In genomic region chrX:79415056-79415455, GRCh38 we compare ENCODE assay signal across 23 cellular contexts. TPM values are rescaled to one million over a fixed set of nuclear protein-coding genes. Genes with fewer than 3 reads are reported as not detected.
A peak's percentile ranks its signal among the peaks of the same experiment; 100 is the strongest.
DNase-seq lines count a peak whose midpoint lies in the region; ATAC-seq, FAIRE-seq and TF ChIP-seq lines count a peak whose summit lies in the region.
"Had no signal": no experiment of that assay in that cellular context is flagged by ENCODE, and none has a peak within 500 bp of the region (broad histone marks: within the 10 kb centered on the region; RNA-seq: fewer than 3 reads in every experiment).

No MANE protein-coding gene starts in this region.

- no peak for FAIRE-seq in RCC 7860 (lab: Jason Lieb, UNC)
- FAIRE-seq: A549, GM12891, GM18507 had no signal

- H3K4me1 ChIP-seq in thyroid gland = no peaks in the 10 kb centered on the region
- H3K4me1 ChIP-seq: A549 had no signal

- TF ChIP-seq POLR2A in thyroid gland (IDR thresholded peaks at IDR 0.05) = no peak

- no peak overlapping the region for H3K4me3 Mint-ChIP-seq in Calu3 (ENCODE audit: low read depth, unreplicated experiment)
- H3K4me3 Mint-ChIP-seq: CD4-positive, alpha-beta memory T cell; GM23338; H9 had no signal

- H3K4me3 ChIP-seq in epithelial cell of proximal tubule (ENCODE audit: low read depth, low read length) (no peak overlapping the region), thyroid gland (replicated peaks in 1 of 3) (no peak overlapping the region), WERI-Rb-1 (ENCODE audit: low read depth, low read length) (no peak overlapping the region)
- H3K4me3 ChIP-seq: A549, GM23338 had no signal

- peak overlapping the region; percentile 70 for H3K27ac Mint-ChIP-seq in Calu3 (ENCODE audit: unreplicated experiment)
- H3K27ac Mint-ChIP-seq: CD4-positive, alpha-beta memory T cell; GM23338; H9 had no signal

- CTCF ChIA-PET in Calu3 (lab: Charles Lee) = no interaction called here

- H3K27me3 ChIP-seq in thyroid gland = no peaks in the 10 kb centered on the region
- H3K27me3 ChIP-seq in WERI-Rb-1 (ENCODE audit: insufficient read depth, low read depth, severe bottlenecking) = peaks cover 18% of the 10 kb centered on the region

- intact Hi-C loops in Calu3 (cut with micrococcal nuclease; ENCODE audit: unreplicated experiment) (loop anchor here (10.0 kb wide), 1 partner anchor 860 kb away; no protein-coding TSS in a partner anchor), thyroid gland (cut with DNase I) (no loop called here)

- H3K9me3 ChIP-seq in thyroid gland (no peaks in the 10 kb centered on the region), WERI-Rb-1 (ENCODE audit: severe bottlenecking) (no peaks in the 10 kb centered on the region)
- H3K9me3 ChIP-seq: A549 had no signal

- no TSS peak for BruUV-seq in Calu3 (replicated peaks; lab: Mats Ljungman, UMichigan)

- WGBS in thyroid gland, 2 donors = 76 to 79% methylated on average over 2 of the region's 2 CpGs

- no peak for DNase-seq in Calu3
- peak; percentile 10 for DNase-seq in epithelial cell of proximal tubule (ENCODE audit: low read depth)
- peak; percentile 0 for DNase-seq in left kidney (ENCODE audit: low read depth, low spot score)
- no peak for DNase-seq in RCC 7860 (ENCODE audit: low spot score)
- DNase-seq in thyroid gland = no peak
- DNase-seq in WERI-Rb-1 = no peak
- DNase-seq: 8988T; C1 segment of cervical spinal cord; CD4-positive, alpha-beta memory T cell; COR-L47; DMS53; DMS79 treated with DMSO at 0.1 percent for 48 hours; GF-D8; H9 had no signal

- ATAC-seq in HG03565 (IDR thresholded peaks at IDR 0.05; ENCODE audit: unreplicated experiment) = no peak
- ATAC-seq: A549, GM23338, HCT116 had no signal

- no peaks in the 10 kb centered on the region for H3K27me3 Mint-ChIP-seq in Calu3 (ENCODE audit: unreplicated experiment)
- H3K27me3 Mint-ChIP-seq: CD4-positive, alpha-beta memory T cell had no signal

- TF ChIP-seq CTCF in 22Rv1 (IDR thresholded peaks at IDR 0.05) (no peak), Calu3 (IDR thresholded peaks at IDR 0.05; ENCODE audit: unreplicated experiment) (no peak), epithelial cell of proximal tubule (conservative IDR thresholded peaks at IDR 0.05; ENCODE audit: low read depth, low read length) (no peak), thyroid gland (IDR thresholded peaks at IDR 0.05) (no peak), WERI-Rb-1 (IDR thresholded peaks at IDR 0.05; ENCODE audit: low read depth, low read length) (no peak)

- H3K27ac ChIP-seq in 22Rv1 = peak overlapping the region; percentile 88
- no peak overlapping the region for H3K27ac ChIP-seq in thyroid gland
- no peak overlapping the region for H3K27ac ChIP-seq in WERI-Rb-1
- H3K27ac ChIP-seq: A549 had no signal

- no peaks in the 10 kb centered on the region for H3K9me3 Mint-ChIP-seq in Calu3 (ENCODE audit: low read depth, unreplicated experiment)
- H3K9me3 Mint-ChIP-seq: CD4-positive, alpha-beta memory T cell; GM23338 had no signal

- H3K4me1 Mint-ChIP-seq in Calu3 (ENCODE audit: low read depth, unreplicated experiment) = peaks cover 8% of the 10 kb centered on the region
- H3K4me1 Mint-ChIP-seq: GM23338, H9 had no signal

- H3K36me3 Mint-ChIP-seq in Calu3 (ENCODE audit: insufficient read depth, unreplicated experiment) = no peaks in the 10 kb centered on the region
- H3K36me3 Mint-ChIP-seq: CD4-positive, alpha-beta memory T cell had no signal

- H3K36me3 ChIP-seq in thyroid gland (no peaks in the 10 kb centered on the region), WERI-Rb-1 (no peaks in the 10 kb centered on the region)

RNA-seq across cellular contexts. Expression of gene ITM2A, which starts 47.9 kb away (rescaled TPM):
- 17.7 and 25.7 TPM in 2 replicates for total RNA-seq in Calu3 (2022)
- total RNA-seq in epithelial cell of proximal tubule = 0.72 and 6.3 TPM in 2 replicates
- total RNA-seq in thyroid gland = 10 to 100 TPM; 53.9 to 91.0 (median 80.2) TPM
- total RNA-seq: Daoy, G401 had no signal

Comparison
In these comparisons a context has a peak if more than half of its experiments do, and no peak if none do; other contexts are left out.
1. DNase-seq: peak in epithelial cell of proximal tubule (single experiment) and left kidney (single experiment); none in Calu3 (single experiment), RCC 7860 (single experiment), thyroid gland (0 of 2) and WERI-Rb-1 (single experiment).